ENCODE assay signal across 13 cellular contexts in genomic region chr1:213982515-213982813, GRCh38. TPM values are rescaled to one million over a fixed set of nuclear protein-coding genes. Genes with fewer than 3 reads are reported as not detected.
A peak's percentile ranks its signal among the peaks of the same experiment; 100 is the strongest.
DNase-seq lines count a peak whose midpoint lies in the region; ATAC-seq and TF ChIP-seq lines count a peak whose summit lies in the region.
"Had no signal": no experiment of that assay in that cellular context is flagged by ENCODE, and none has a peak within 500 bp of the region (broad histone marks: within the 10 kb centered on the region; RNA-seq: fewer than 3 reads in every experiment).

No MANE protein-coding gene starts in this region.

- H3K4me1 Mint-ChIP-seq in endodermal cell, result peaks cover 56% of the 10 kb centered on the region

- H3K4me2 ChIP-seq in neural cell (ENCODE audit: low read length), result peak overlapping the region; percentile 45
- H3K4me2 ChIP-seq: BLaER1 had no signal

- H3F3A ChIP-seq in neural cell (ENCODE audit: insufficient read depth, low read length, poor library complexity, severe bottlenecking), result peaks cover 7% of the 10 kb centered on the region

- H3K9ac ChIP-seq in endodermal cell (ENCODE audit: extremely low read depth, low read length, poor library complexity, severe bottlenecking) (no peak overlapping the region), neural cell (ENCODE audit: low read length) (no peak overlapping the region)
- H3K9ac ChIP-seq: BLaER1 had no signal

- no peaks in the 10 kb centered on the region for H3K9me3 Mint-ChIP-seq in endodermal cell

- H2AFZ ChIP-seq in neural cell (ENCODE audit: low read depth, low read length), result no peak overlapping the region

- H3K27me3 ChIP-seq in left ventricle myocardium inferior (ENCODE audit: low read depth) (peaks cover 99% of the 10 kb centered on the region), endodermal cell (ENCODE audit: control insufficient read depth, insufficient read depth, low read length, poor library complexity, severe bottlenecking) (peaks cover 95% of the 10 kb centered on the region), neural cell (ENCODE audit: insufficient read depth, low read depth, low read length) (peaks cover 97% of the 10 kb centered on the region), upper lobe of right lung (peaks cover 93% of the 10 kb centered on the region)

- H3K79me2 ChIP-seq in neural cell (replicated peaks; ENCODE audit: insufficient read depth, low read length), result no peaks in the 10 kb centered on the region

- H3K4me3 ChIP-seq in left ventricle myocardium inferior (peak overlapping the region; percentile 67), endodermal cell (ENCODE audit: low read length) (peak overlapping the region; percentile 73), neural cell (ENCODE audit: low read length) (peak overlapping the region; percentile 69), upper lobe of right lung (peak overlapping the region; percentile 5)
- H3K4me3 ChIP-seq: BLaER1 had no signal

- H3K4me1 ChIP-seq in left ventricle myocardium inferior (peaks cover 48% of the 10 kb centered on the region), endodermal cell (ENCODE audit: control insufficient read depth, insufficient read depth, low read length) (peaks cover 20% of the 10 kb centered on the region), upper lobe of right lung (peaks cover 11% of the 10 kb centered on the region)

- intact Hi-C loops in left ventricle myocardium inferior (cut with micrococcal nuclease) (no loop called here), cardiac septum (cut with DNase I) (loop anchor here (2.0 to 10.0 kb wide), 3 partner anchors 45 to 738 kb away; no protein-coding TSS in a partner anchor), upper lobe of right lung (cut with DNase I) (no loop called here)

- 0% methylated on average over 4 to 23 of the region's 23 CpGs for WGBS in endodermal cell (ENCODE audit: insufficient coverage in 1 of 2, insufficient read length in 1 of 2), 2 experiments

- TF ChIP-seq RAD21 in neural cell (conservative IDR thresholded peaks at IDR 0.05), result no peak

- TF ChIP-seq CTCF in left ventricle myocardium inferior (IDR thresholded peaks at IDR 0.05; ENCODE audit: borderline replicate concordance), result no peak
- TF ChIP-seq CTCF in endodermal cell (conservative IDR thresholded peaks at IDR 0.05), result no peak
- no peak for TF ChIP-seq CTCF in neural cell (IDR thresholded peaks at IDR 0.05; ENCODE audit: poor library complexity, severe bottlenecking)
- TF ChIP-seq CTCF in upper lobe of right lung (IDR thresholded peaks at IDR 0.05), result no peak

- TF ChIP-seq EP300 in neural cell (conservative IDR thresholded peaks at IDR 0.05; ENCODE audit: poor library complexity, severe bottlenecking), result no peak

- H3K36me3 ChIP-seq in left ventricle myocardium inferior (no peaks in the 10 kb centered on the region), endodermal cell (ENCODE audit: control insufficient read depth, insufficient read depth, low read length) (no peaks in the 10 kb centered on the region), neural cell (ENCODE audit: insufficient read depth, low read length) (no peaks in the 10 kb centered on the region), upper lobe of right lung (no peaks in the 10 kb centered on the region)
- H3K36me3 ChIP-seq: BLaER1 had no signal

- ATAC-seq in upper lobe of right lung, result no peak
- no peak for ATAC-seq in HG03108 (IDR thresholded peaks at IDR 0.05; ENCODE audit: unreplicated experiment)
- ATAC-seq in GM18502 (IDR thresholded peaks at IDR 0.05; ENCODE audit: poor library complexity, unreplicated experiment), result no peak
- ATAC-seq: stimulated activated naive CD8-positive, alpha-beta T cell treated with anti-CD3 and anti-CD28 coated beads, Interleukin-15, Interleukin-2, amounts not matched to agents 100 U/mL and 50 U/mL, for 24 hours had no signal

- no peaks in the 10 kb centered on the region for H3K36me3 Mint-ChIP-seq in endodermal cell (ENCODE audit: low read depth)

- no peaks in the 10 kb centered on the region for H3K9me2 ChIP-seq in neural cell (ENCODE audit: insufficient read depth, low read length)

- H4K20me1 ChIP-seq in neural cell (ENCODE audit: insufficient read depth), result no peaks in the 10 kb centered on the region
- H4K20me1 ChIP-seq: BLaER1 had no signal

- H3K27ac Mint-ChIP-seq in endodermal cell, result no peak overlapping the region

- DNase-seq in left ventricle myocardium inferior, result no peak
- DNase-seq in cardiac septum (ENCODE audit: low spot score), result no peak
- DNase-seq in endodermal cell, result no peak
- DNase-seq in upper lobe of right lung, result no peak
- DNase-seq in GM19238 (ENCODE audit: insufficient read length, low spot score), result no peak
- DNase-seq: KG1; NCI-H2171; stimulated activated CD4-positive, alpha-beta T cell treated with anti-CD3 and anti-CD28 coated beads, Interleukin-2, amount 100 ng/mL, for 48 hours; stimulated activated naive CD8-positive, alpha-beta T cell treated with anti-CD3 and anti-CD28 coated beads, Interleukin-15, Interleukin-2, amounts not matched to agents 100 U/mL and 50 U/mL, for 24 hours had no signal

- peaks cover 97% of the 10 kb centered on the region for H3K27me3 Mint-ChIP-seq in endodermal cell (ENCODE audit: insufficient read depth)

- peak overlapping the region; percentile 78 for H3K4me3 Mint-ChIP-seq in endodermal cell

- H3K9me3 ChIP-seq in left ventricle myocardium inferior (replicated peaks) (no peaks in the 10 kb centered on the region), endodermal cell (ENCODE audit: control insufficient read depth, low read length) (no peaks in the 10 kb centered on the region), neural cell (ENCODE audit: low read length) (no peaks in the 10 kb centered on the region), upper lobe of right lung (no peaks in the 10 kb centered on the region)

- no peak overlapping the region for H3K27ac ChIP-seq in left ventricle myocardium inferior (replicated peaks)
- no peak overlapping the region for H3K27ac ChIP-seq in endodermal cell (ENCODE audit: low read depth, low read length)
- no peak overlapping the region for H3K27ac ChIP-seq in neural cell (ENCODE audit: low read length)
- no peak overlapping the region for H3K27ac ChIP-seq in upper lobe of right lung
- H3K27ac ChIP-seq: BLaER1 had no signal

TF ChIP-seq in neural cell, 6 proteins besides CTCF, POLR2A, EP300 and RAD21:
- TF ChIP-seq TAF1 (IDR thresholded peaks at IDR 0.05; ENCODE audit: low read depth), result no peak

RNA-seq across cellular contexts. Expression of gene PROX1, which starts 5.3 kb away (rescaled TPM):
- total RNA-seq in left ventricle myocardium inferior (80.6 TPM), cardiac septum (110 TPM), endodermal cell (1 to 10 TPM; 1.5 to 3.9 TPM), upper lobe of right lung (14.1 TPM)
- polyA plus RNA-seq in endodermal cell (2013, experiment 1 of 2), result 6.0 TPM
- polyA plus RNA-seq in endodermal cell (2013, experiment 2 of 2), result 4.8 TPM
- 0.62 and 1.0 TPM in 2 replicates for polyA plus RNA-seq in neural cell
- polyA minus RNA-seq in neural cell, result 1.5 and 2.4 TPM in 2 replicates

Comparison
In these comparisons a context has a peak if more than half of its experiments do, and no peak if none do; other contexts are left out.
1. H3K4me3 ChIP-seq: peak in every context shown above with its lines; median percentile 73 in endodermal cell; 69 in neural cell; 67 in left ventricle myocardium inferior; 5 in upper lobe of right lung.